Comparison of ENCODE assay signal across 2 cellular contexts in the genomic region with DNA sequence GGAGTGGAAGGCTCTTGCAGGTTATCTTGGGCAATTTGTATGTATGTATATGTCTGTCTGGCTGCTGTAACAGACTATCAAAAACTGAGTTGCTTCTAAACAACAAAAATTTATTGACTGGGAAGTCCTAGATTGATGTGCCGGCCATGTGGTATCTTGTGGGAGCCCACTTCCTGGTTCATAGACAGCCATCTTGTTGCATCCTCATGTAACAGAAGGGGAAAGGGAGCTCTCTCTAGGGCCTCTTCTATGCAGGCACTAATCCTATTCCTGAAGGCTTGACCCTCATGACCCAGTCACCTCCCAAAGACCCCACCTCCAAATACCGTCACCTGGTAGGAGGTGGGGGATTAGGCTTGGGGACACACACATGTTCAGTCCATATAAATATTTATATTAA.
TF ChIP-seq lines count a peak whose summit lies in the region.

No MANE protein-coding gene starts in this region.

TF ChIP-seq in HCT116, 20 proteins besides CTCF, POLR2A, EP300 and RAD21:
- TF ChIP-seq EZH2phosphoT487 (IDR thresholded peaks at IDR 0.05; ENCODE audit: borderline replicate concordance) (no peak), SP1 (IDR thresholded peaks at IDR 0.05; ENCODE audit: low read depth) (no peak), JUND (IDR thresholded peaks at IDR 0.05) (no peak), POLR2AphosphoS5 (IDR thresholded peaks at IDR 0.05; ENCODE audit: low read depth, low read length) (no peak), CEBPB (IDR thresholded peaks at IDR 0.05; ENCODE audit: low read depth) (no peak), TCF7L2 (IDR thresholded peaks at IDR 0.05; ENCODE audit: borderline replicate concordance, extremely low read depth, insufficient read depth, insufficient read length) (no peak), ZNF274 (IDR thresholded peaks at IDR 0.05; ENCODE audit: low read depth, low read length) (no peak), YY1 (IDR thresholded peaks at IDR 0.05; ENCODE audit: extremely low read depth, insufficient replicate concordance, low read depth, low read length) (no peak), EGR1 (IDR thresholded peaks at IDR 0.05; ENCODE audit: low read depth) (no peak), SIN3A (IDR thresholded peaks at IDR 0.05; ENCODE audit: low read depth) (no peak)
- TF ChIP-seq, protein P1, sequence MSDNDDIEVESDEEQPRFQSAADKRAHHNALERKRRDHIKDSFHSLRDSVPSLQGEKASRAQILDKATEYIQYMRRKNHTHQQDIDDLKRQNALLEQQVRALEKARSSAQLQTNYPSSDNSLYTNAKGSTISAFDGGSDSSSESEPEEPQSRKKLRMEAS (IDR thresholded peaks at IDR 0.05): no peak

TF ChIP-seq in K562, 482 proteins besides CTCF, POLR2A, EP300 and RAD21:
- TF ChIP-seq EWSR1 (IDR thresholded peaks at IDR 0.05; ENCODE audit: borderline replicate concordance, low read depth, partially characterized antibody) (no peak), ZNF408 (CRISPR knock-in tag; IDR thresholded peaks at IDR 0.05; ENCODE audit: low read depth) (no peak), NR3C1 (CRISPR knock-in tag; IDR thresholded peaks at IDR 0.05) (no peak), DMBX1 (CRISPR knock-in tag; IDR thresholded peaks at IDR 0.05; ENCODE audit: borderline replicate concordance) (peak; percentile 22; the same call in 1 of the 2 replicates), TAF7 (tag; IDR thresholded peaks at IDR 0.05) (peak; percentile 50; the same call in 1 of the 2 replicates), DDX20 (tag; IDR thresholded peaks at IDR 0.05; ENCODE audit: low read depth) (peak; percentile 56; the same call in 1 of the 2 replicates), YY1 (IDR thresholded peaks at IDR 0.05; ENCODE audit: borderline replicate concordance in 1 of 3, control insufficient read depth in 1 of 3, extremely low read depth in 1 of 3, insufficient read depth in 3 of 3, insufficient read length in 1 of 3, insufficient replicate concordance in 2 of 3, low read depth in 1 of 3, low read length in 2 of 3) (peak in 1 of 3 experiments; percentile 71), POLR3A (IDR thresholded peaks at IDR 0.05; ENCODE audit: borderline replicate concordance, extremely low read depth, insufficient read depth, insufficient read length) (no peak), NR2C1 (IDR thresholded peaks at IDR 0.05) (no peak), NR2C1 (tag; IDR thresholded peaks at IDR 0.05) (peak; percentile 45; the same call in 1 of the 2 replicates), ZNF212 (CRISPR knock-in tag; IDR thresholded peaks at IDR 0.05) (no peak), ELF1 (tag; IDR thresholded peaks at IDR 0.05) (peak; percentile 60), BACH1 (tag; IDR thresholded peaks at IDR 0.05) (0 out of 2 replicates have a peak, but pooled peaks have one; percentile 11), CBX5 (IDR thresholded peaks at IDR 0.05; ENCODE audit: borderline replicate concordance, low read depth) (no peak), ZNF12 (CRISPR knock-in tag; IDR thresholded peaks at IDR 0.05) (peak; percentile 67; the same call in 1 of the 2 replicates)
- TF ChIP-seq, protein P2, sequence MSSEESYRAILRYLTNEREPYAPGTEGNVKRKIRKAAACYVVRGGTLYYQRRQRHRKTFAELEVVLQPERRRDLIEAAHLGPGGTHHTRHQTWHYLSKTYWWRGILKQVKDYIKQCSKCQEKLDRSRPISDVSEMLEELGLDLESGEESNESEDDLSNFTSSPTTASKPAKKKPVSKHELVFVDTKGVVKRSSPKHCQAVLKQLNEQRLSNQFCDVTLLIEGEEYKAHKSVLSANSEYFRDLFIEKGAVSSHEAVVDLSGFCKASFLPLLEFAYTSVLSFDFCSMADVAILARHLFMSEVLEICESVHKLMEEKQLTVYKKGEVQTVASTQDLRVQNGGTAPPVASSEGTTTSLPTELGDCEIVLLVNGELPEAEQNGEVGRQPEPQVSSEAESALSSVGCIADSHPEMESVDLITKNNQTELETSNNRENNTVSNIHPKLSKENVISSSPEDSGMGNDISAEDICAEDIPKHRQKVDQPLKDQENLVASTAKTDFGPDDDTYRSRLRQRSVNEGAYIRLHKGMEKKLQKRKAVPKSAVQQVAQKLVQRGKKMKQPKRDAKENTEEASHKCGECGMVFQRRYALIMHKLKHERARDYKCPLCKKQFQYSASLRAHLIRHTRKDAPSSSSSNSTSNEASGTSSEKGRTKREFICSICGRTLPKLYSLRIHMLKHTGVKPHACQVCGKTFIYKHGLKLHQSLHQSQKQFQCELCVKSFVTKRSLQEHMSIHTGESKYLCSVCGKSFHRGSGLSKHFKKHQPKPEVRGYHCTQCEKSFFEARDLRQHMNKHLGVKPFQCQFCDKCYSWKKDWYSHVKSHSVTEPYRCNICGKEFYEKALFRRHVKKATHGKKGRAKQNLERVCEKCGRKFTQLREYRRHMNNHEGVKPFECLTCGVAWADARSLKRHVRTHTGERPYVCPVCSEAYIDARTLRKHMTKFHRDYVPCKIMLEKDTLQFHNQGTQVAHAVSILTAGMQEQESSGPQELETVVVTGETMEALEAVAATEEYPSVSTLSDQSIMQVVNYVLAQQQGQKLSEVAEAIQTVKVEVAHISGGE (CRISPR knock-in tag; IDR thresholded peaks at IDR 0.05): peak in 1 of 3 experiments; percentile 7; a peak in 1 of 6 replicates
- TF ChIP-seq, protein P3, sequence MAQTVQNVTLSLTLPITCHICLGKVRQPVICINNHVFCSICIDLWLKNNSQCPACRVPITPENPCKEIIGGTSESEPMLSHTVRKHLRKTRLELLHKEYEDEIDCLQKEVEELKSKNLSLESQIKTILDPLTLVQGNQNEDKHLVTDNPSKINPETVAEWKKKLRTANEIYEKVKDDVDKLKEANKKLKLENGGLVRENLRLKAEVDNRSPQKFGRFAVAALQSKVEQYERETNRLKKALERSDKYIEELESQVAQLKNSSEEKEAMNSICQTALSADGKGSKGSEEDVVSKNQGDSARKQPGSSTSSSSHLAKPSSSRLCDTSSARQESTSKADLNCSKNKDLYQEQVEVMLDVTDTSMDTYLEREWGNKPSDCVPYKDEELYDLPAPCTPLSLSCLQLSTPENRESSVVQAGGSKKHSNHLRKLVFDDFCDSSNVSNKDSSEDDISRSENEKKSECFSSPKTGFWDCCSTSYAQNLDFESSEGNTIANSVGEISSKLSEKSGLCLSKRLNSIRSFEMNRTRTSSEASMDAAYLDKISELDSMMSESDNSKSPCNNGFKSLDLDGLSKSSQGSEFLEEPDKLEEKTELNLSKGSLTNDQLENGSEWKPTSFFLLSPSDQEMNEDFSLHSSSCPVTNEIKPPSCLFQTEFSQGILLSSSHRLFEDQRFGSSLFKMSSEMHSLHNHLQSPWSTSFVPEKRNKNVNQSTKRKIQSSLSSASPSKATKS (CRISPR knock-in tag; IDR thresholded peaks at IDR 0.05): no peak
- TF ChIP-seq, protein P4, sequence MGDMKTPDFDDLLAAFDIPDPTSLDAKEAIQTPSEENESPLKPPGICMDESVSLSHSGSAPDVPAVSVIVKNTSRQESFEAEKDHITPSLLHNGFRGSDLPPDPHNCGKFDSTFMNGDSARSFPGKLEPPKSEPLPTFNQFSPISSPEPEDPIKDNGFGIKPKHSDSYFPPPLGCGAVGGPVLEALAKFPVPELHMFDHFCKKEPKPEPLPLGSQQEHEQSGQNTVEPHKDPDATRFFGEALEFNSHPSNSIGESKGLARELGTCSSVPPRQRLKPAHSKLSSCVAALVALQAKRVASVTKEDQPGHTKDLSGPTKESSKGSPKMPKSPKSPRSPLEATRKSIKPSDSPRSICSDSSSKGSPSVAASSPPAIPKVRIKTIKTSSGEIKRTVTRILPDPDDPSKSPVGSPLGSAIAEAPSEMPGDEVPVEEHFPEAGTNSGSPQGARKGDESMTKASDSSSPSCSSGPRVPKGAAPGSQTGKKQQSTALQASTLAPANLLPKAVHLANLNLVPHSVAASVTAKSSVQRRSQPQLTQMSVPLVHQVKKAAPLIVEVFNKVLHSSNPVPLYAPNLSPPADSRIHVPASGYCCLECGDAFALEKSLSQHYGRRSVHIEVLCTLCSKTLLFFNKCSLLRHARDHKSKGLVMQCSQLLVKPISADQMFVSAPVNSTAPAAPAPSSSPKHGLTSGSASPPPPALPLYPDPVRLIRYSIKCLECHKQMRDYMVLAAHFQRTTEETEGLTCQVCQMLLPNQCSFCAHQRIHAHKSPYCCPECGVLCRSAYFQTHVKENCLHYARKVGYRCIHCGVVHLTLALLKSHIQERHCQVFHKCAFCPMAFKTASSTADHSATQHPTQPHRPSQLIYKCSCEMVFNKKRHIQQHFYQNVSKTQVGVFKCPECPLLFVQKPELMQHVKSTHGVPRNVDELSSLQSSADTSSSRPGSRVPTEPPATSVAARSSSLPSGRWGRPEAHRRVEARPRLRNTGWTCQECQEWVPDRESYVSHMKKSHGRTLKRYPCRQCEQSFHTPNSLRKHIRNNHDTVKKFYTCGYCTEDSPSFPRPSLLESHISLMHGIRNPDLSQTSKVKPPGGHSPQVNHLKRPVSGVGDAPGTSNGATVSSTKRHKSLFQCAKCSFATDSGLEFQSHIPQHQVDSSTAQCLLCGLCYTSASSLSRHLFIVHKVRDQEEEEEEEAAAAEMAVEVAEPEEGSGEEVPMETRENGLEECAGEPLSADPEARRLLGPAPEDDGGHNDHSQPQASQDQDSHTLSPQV (IDR thresholded peaks at IDR 0.05): peak; percentile 20; the same call in 1 of the 2 replicates
- TF ChIP-seq, protein P5, sequence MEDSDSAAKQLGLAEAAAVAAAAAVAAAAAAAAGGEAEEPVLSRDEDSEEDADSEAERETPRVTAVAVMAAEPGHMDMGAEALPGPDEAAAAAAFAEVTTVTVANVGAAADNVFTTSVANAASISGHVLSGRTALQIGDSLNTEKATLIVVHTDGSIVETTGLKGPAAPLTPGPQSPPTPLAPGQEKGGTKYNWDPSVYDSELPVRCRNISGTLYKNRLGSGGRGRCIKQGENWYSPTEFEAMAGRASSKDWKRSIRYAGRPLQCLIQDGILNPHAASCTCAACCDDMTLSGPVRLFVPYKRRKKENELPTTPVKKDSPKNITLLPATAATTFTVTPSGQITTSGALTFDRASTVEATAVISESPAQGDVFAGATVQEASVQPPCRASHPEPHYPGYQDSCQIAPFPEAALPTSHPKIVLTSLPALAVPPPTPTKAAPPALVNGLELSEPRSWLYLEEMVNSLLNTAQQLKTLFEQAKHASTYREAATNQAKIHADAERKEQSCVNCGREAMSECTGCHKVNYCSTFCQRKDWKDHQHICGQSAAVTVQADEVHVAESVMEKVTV (CRISPR knock-in tag; IDR thresholded peaks at IDR 0.05): no peak
